ENCODE assay signal across 14 cellular contexts in genomic region chr1:7956218-7957032, GRCh38. TPM values are rescaled to one million over a fixed set of nuclear protein-coding genes. Genes with fewer than 3 reads are reported as not detected.
DNase-seq lines count a peak whose midpoint lies in the region; ATAC-seq and TF ChIP-seq lines count a peak whose summit lies in the region.
"Had no signal": no experiment of that assay in that cellular context is flagged by ENCODE, and none has a peak within 500 bp of the region (broad histone marks: within the 10 kb centered on the region; RNA-seq: fewer than 3 reads in every experiment).

No MANE protein-coding gene starts in this region.

- peaks cover 4% of the 10 kb centered on the region for H3K36me3 Mint-ChIP-seq in activated T-helper 1 cell treated with anti-CD3 and anti-CD28 coated beads, Interleukin-12 subunit alpha, Interleukin-12 subunit beta, Interleukin-2, Interleukin-4 antibody, amounts not matched to agents 30 ng/mL and 10 ng/mL and 1 ng/mL, durations not matched to agents 14 hours and 24 hours and 36 hours (ENCODE audit: low read depth)
- H3K36me3 Mint-ChIP-seq in immature natural killer cell = no peaks in the 10 kb centered on the region

- TF ChIP-seq CTCF in vagina (IDR thresholded peaks at IDR 0.05) = no peak

- intact Hi-C loops in activated T-helper 1 cell treated with anti-CD3 and anti-CD28 coated beads, Interleukin-12 subunit alpha, Interleukin-12 subunit beta, Interleukin-2, Interleukin-4 antibody, amounts not matched to agents 30 ng/mL and 10 ng/mL and 1 ng/mL, durations not matched to agents 14 hours and 24 hours and 36 hours (cut with micrococcal nuclease) = no loop called here
- intact Hi-C loops in vagina (cut with DNase I) = no loop called here

- no peak overlapping the region for H3K4me3 ChIP-seq in vagina
- H3K4me3 ChIP-seq: testis had no signal

- H3K36me3 ChIP-seq in vagina = no peaks in the 10 kb centered on the region

- peaks cover 39% of the 10 kb centered on the region for H3K4me1 Mint-ChIP-seq in activated T-helper 1 cell treated with anti-CD3 and anti-CD28 coated beads, Interleukin-12 subunit alpha, Interleukin-12 subunit beta, Interleukin-2, Interleukin-4 antibody, amounts not matched to agents 30 ng/mL and 10 ng/mL and 1 ng/mL, durations not matched to agents 14 hours and 24 hours and 36 hours (ENCODE audit: low read depth)
- H3K4me1 Mint-ChIP-seq in immature natural killer cell = peaks cover 38 to 43% of the 10 kb centered on the region in 2 donors

- peak overlapping the region; percentile 15 for H3K4me3 Mint-ChIP-seq in activated T-helper 1 cell treated with anti-CD3 and anti-CD28 coated beads, Interleukin-12 subunit alpha, Interleukin-12 subunit beta, Interleukin-2, Interleukin-4 antibody, amounts not matched to agents 30 ng/mL and 10 ng/mL and 1 ng/mL, durations not matched to agents 14 hours and 24 hours and 36 hours
- H3K4me3 Mint-ChIP-seq in immature natural killer cell = peak overlapping the region in 1 of 5 donors; percentile 43

- DNase-seq in AG20443 (ENCODE audit: low spot score) = peak; percentile 41
- peak; percentile 50 for DNase-seq in GM04503 (ENCODE audit: low read depth)
- DNase-seq in activated T-helper 1 cell treated with anti-CD3 and anti-CD28 coated beads, Interleukin-12 subunit alpha, Interleukin-12 subunit beta, Interleukin-2, Interleukin-4 antibody, amounts not matched to agents 30 ng/mL and 10 ng/mL and 1 ng/mL, durations not matched to agents 14 hours and 24 hours and 36 hours (ENCODE audit: low spot score) = no peak
- DNase-seq in immature natural killer cell = no peak
- no peak for DNase-seq in vagina (ENCODE audit: extremely low spot score in 2 of 2)
- DNase-seq: activated CD8-positive, alpha-beta memory T cell treated with anti-CD3 and anti-CD28 coated beads, Interleukin-2, amount 50 U/mL, for 4 hours; NCI-H1930; NK-92 treated with Interleukin-12 subunit alpha and Interleukin-12 subunit beta, amount 100 ng/mL, for 24 hours; testis had no signal

- H3K4me1 ChIP-seq in vagina = peaks cover 8% of the 10 kb centered on the region

- H3K9me3 ChIP-seq in vagina = no peaks in the 10 kb centered on the region
- H3K9me3 ChIP-seq: testis had no signal

- H3K27ac Mint-ChIP-seq in activated T-helper 1 cell treated with anti-CD3 and anti-CD28 coated beads, Interleukin-12 subunit alpha, Interleukin-12 subunit beta, Interleukin-2, Interleukin-4 antibody, amounts not matched to agents 30 ng/mL and 10 ng/mL and 1 ng/mL, durations not matched to agents 14 hours and 24 hours and 36 hours = peak overlapping the region; percentile 3
- peak overlapping the region in 5 of 6 donors; percentile 40 to 88 (median 83) for H3K27ac Mint-ChIP-seq in immature natural killer cell

- no peak for TF ChIP-seq POLR2A in vagina (IDR thresholded peaks at IDR 0.05)

- no peaks in the 10 kb centered on the region for H3K9me3 Mint-ChIP-seq in activated T-helper 1 cell treated with anti-CD3 and anti-CD28 coated beads, Interleukin-12 subunit alpha, Interleukin-12 subunit beta, Interleukin-2, Interleukin-4 antibody, amounts not matched to agents 30 ng/mL and 10 ng/mL and 1 ng/mL, durations not matched to agents 14 hours and 24 hours and 36 hours
- H3K9me3 Mint-ChIP-seq in immature natural killer cell = no peaks in the 10 kb centered on the region
- H3K9me3 Mint-ChIP-seq: IgD-negative memory B cell had no signal

- H3K27ac ChIP-seq in vagina = no peak overlapping the region
- H3K27ac ChIP-seq: testis had no signal

- H3K27me3 Mint-ChIP-seq in activated T-helper 1 cell treated with anti-CD3 and anti-CD28 coated beads, Interleukin-12 subunit alpha, Interleukin-12 subunit beta, Interleukin-2, Interleukin-4 antibody, amounts not matched to agents 30 ng/mL and 10 ng/mL and 1 ng/mL, durations not matched to agents 14 hours and 24 hours and 36 hours (ENCODE audit: insufficient read depth) = peaks cover 4% of the 10 kb centered on the region
- H3K27me3 Mint-ChIP-seq in immature natural killer cell (ENCODE audit: low read depth in 3 of 3) = peaks cover 14 to 21% (median 14%) of the 10 kb centered on the region in 3 donors
- H3K27me3 Mint-ChIP-seq: IgD-negative memory B cell had no signal

- ATAC-seq in HG02763 (IDR thresholded peaks at IDR 0.05; ENCODE audit: unreplicated experiment) = no peak
- ATAC-seq in SK-N-SH treated with all-trans-retinoic acid at 6 μM for 48 hours = no peak
- ATAC-seq in HG02870 (IDR thresholded peaks at IDR 0.05; ENCODE audit: unreplicated experiment) = no peak
- ATAC-seq: HCT116 had no signal

- no peaks in the 10 kb centered on the region for H3K27me3 ChIP-seq in vagina
- H3K27me3 ChIP-seq: testis had no signal

TF ChIP-seq in SK-N-SH treated with all-trans-retinoic acid at 6 μM for 48 hours, 23 proteins besides CTCF, POLR2A, EP300 and RAD21:
- TF ChIP-seq ZFP3 (CRISPR knock-in tag; IDR thresholded peaks at IDR 0.05) (no peak), PPARA (CRISPR knock-in tag; IDR thresholded peaks at IDR 0.05; ENCODE audit: borderline replicate concordance) (no peak), RARB (CRISPR knock-in tag; IDR thresholded peaks at IDR 0.05) (no peak), ISL1 (CRISPR knock-in tag; IDR thresholded peaks at IDR 0.05) (no peak), ARNTL (CRISPR knock-in tag; IDR thresholded peaks at IDR 0.05; ENCODE audit: borderline replicate concordance, low read depth) (no peak), GLIS3 (CRISPR knock-in tag; IDR thresholded peaks at IDR 0.05) (no peak), SNAI2 (CRISPR knock-in tag; IDR thresholded peaks at IDR 0.05) (no peak), POU6F1 (CRISPR knock-in tag; IDR thresholded peaks at IDR 0.05; ENCODE audit: borderline replicate concordance, low read depth) (no peak), ZNF565 (CRISPR knock-in tag; conservative IDR thresholded peaks at IDR 0.05; ENCODE audit: low read depth) (no peak), OSR1 (CRISPR knock-in tag; IDR thresholded peaks at IDR 0.05) (no peak), CSDC2 (CRISPR knock-in tag; IDR thresholded peaks at IDR 0.05) (no peak), PATZ1 (CRISPR knock-in tag; IDR thresholded peaks at IDR 0.05; ENCODE audit: borderline replicate concordance) (no peak), TCF4 (CRISPR knock-in tag; IDR thresholded peaks at IDR 0.05; ENCODE audit: borderline replicate concordance) (no peak)

RNA-seq across cellular contexts. Expression of gene PARK7, which starts 5.1 kb away (rescaled TPM):
- total RNA-seq in activated T-helper 1 cell treated with anti-CD3 and anti-CD28 coated beads, Interleukin-12 subunit alpha, Interleukin-12 subunit beta, Interleukin-2, Interleukin-4 antibody, amounts not matched to agents 30 ng/mL and 10 ng/mL and 1 ng/mL, durations not matched to agents 14 hours and 24 hours and 36 hours = 425 and 429 TPM in 2 replicates
- 100 to 1,000 TPM; 400 to 579 (median 427) TPM for polyA plus RNA-seq in immature natural killer cell
- total RNA-seq in vagina = 119 TPM

RNA-seq across cellular contexts. Expression of gene TNFRSF9, which starts 15.8 kb away (rescaled TPM):
- 57.0 and 60.5 TPM in 2 replicates for total RNA-seq in activated T-helper 1 cell treated with anti-CD3 and anti-CD28 coated beads, Interleukin-12 subunit alpha, Interleukin-12 subunit beta, Interleukin-2, Interleukin-4 antibody, amounts not matched to agents 30 ng/mL and 10 ng/mL and 1 ng/mL, durations not matched to agents 14 hours and 24 hours and 36 hours
- polyA plus RNA-seq in immature natural killer cell = 10 to 100 TPM in 2 of 3 donors, 1 to 10 TPM in 1; 6.5 to 21.9 (median 10.9) TPM
- total RNA-seq in vagina = not detected
- polyA plus RNA-seq: IgD-negative memory B cell had no signal

Comparison
In these comparisons a context has a peak if more than half of its experiments do, and no peak if none do; other contexts are left out.
1. DNase-seq: peak in AG20443 (single experiment) and GM04503 (single experiment); none in activated T-helper 1 cell treated with anti-CD3 and anti-CD28 coated beads, Interleukin-12 subunit alpha, Interleukin-12 subunit beta, Interleukin-2, Interleukin-4 antibody, amounts not matched to agents 30 ng/mL and 10 ng/mL and 1 ng/mL, durations not matched to agents 14 hours and 24 hours and 36 hours (single experiment), immature natural killer cell (0 of 3) and vagina (0 of 2).
2. RNA of gene TNFRSF9, which starts 15.8 kb away (total RNA-seq): 57.0 to 60.5 TPM in activated T-helper 1 cell treated with anti-CD3 and anti-CD28 coated beads, Interleukin-12 subunit alpha, Interleukin-12 subunit beta, Interleukin-2, Interleukin-4 antibody, amounts not matched to agents 30 ng/mL and 10 ng/mL and 1 ng/mL, durations not matched to agents 14 hours and 24 hours and 36 hours; not detected in vagina (single experiment); every median in the first group is over 10 times any median in the second.